In genomic region chr12:51779876-51780275, GRCh38 we compare ENCODE assay signal across 13 cellular contexts.
DNase-seq lines count a peak whose midpoint lies in the region; ATAC-seq, FAIRE-seq and TF ChIP-seq lines count a peak whose summit lies in the region.
"Had no signal": no experiment of that assay in that cellular context is flagged by ENCODE, and none has a peak within 500 bp of the region (broad histone marks: within the 10 kb centered on the region; RNA-seq: fewer than 3 reads in every experiment).

No MANE protein-coding gene starts in this region.

- peaks cover 2% of the 10 kb centered on the region for H3K27me3 Mint-ChIP-seq in activated CD8-positive, alpha-beta T cell treated with anti-CD3 and anti-CD28 coated beads for 36 hours
- no peaks in the 10 kb centered on the region for H3K27me3 Mint-ChIP-seq in activated CD8-positive, alpha-beta T cell treated with anti-CD3 and anti-CD28 coated beads, Interleukin-2, amount 10 ng/mL, durations not matched to agents 7 days and 5 days (ENCODE audit: low read depth)
- H3K27me3 Mint-ChIP-seq in neural crest cell (ENCODE audit: low read depth), result no peaks in the 10 kb centered on the region
- peaks cover 2% of the 10 kb centered on the region for H3K27me3 Mint-ChIP-seq in activated CD4-positive, alpha-beta T cell treated with anti-CD3 and anti-CD28 coated beads for 36 hours

- CTCF ChIA-PET in activated CD8-positive, alpha-beta T cell treated with anti-CD3 and anti-CD28 coated beads for 36 hours (lab: Charles Lee), result interaction anchor here (1.5 kb wide), 1 partner anchor 34 kb away, joined by 4 read pairs; a partner anchor contains a TSS
- CTCF ChIA-PET in activated CD8-positive, alpha-beta T cell treated with anti-CD3 and anti-CD28 coated beads, Interleukin-2, amount 10 ng/mL, durations not matched to agents 7 days and 5 days (lab: Charles Lee), result interaction anchor here (1.3 kb wide), 1 partner anchor 41 kb away, joined by 3 read pairs; no protein-coding TSS in a partner anchor
- CTCF ChIA-PET in activated CD4-positive, alpha-beta T cell treated with anti-CD3 and anti-CD28 coated beads for 36 hours (lab: Charles Lee), result no interaction called here

- FAIRE-seq in frontal cortex (lab: Jason Lieb, UNC), result no peak
- FAIRE-seq: GM18507 had no signal

- no peak overlapping the region for H3K4me3 Mint-ChIP-seq in activated CD8-positive, alpha-beta T cell treated with anti-CD3 and anti-CD28 coated beads for 36 hours
- H3K4me3 Mint-ChIP-seq in activated CD8-positive, alpha-beta T cell treated with anti-CD3 and anti-CD28 coated beads, Interleukin-2, amount 10 ng/mL, durations not matched to agents 7 days and 5 days, result no peak overlapping the region
- no peak overlapping the region for H3K4me3 Mint-ChIP-seq in neural crest cell
- no peak overlapping the region for H3K4me3 Mint-ChIP-seq in activated CD4-positive, alpha-beta T cell treated with anti-CD3 and anti-CD28 coated beads for 36 hours
- H3K4me3 Mint-ChIP-seq: GM23338 had no signal

- H3K9me3 Mint-ChIP-seq in activated CD8-positive, alpha-beta T cell treated with anti-CD3 and anti-CD28 coated beads for 36 hours, result no peaks in the 10 kb centered on the region
- H3K9me3 Mint-ChIP-seq in activated CD8-positive, alpha-beta T cell treated with anti-CD3 and anti-CD28 coated beads, Interleukin-2, amount 10 ng/mL, durations not matched to agents 7 days and 5 days (ENCODE audit: insufficient read depth), result no peaks in the 10 kb centered on the region
- H3K9me3 Mint-ChIP-seq in neural crest cell, result no peaks in the 10 kb centered on the region
- no peaks in the 10 kb centered on the region for H3K9me3 Mint-ChIP-seq in activated CD4-positive, alpha-beta T cell treated with anti-CD3 and anti-CD28 coated beads for 36 hours (ENCODE audit: low read depth)
- H3K9me3 Mint-ChIP-seq: GM23338 had no signal

- ATAC-seq in activated CD8-positive, alpha-beta T cell treated with anti-CD3 and anti-CD28 coated beads for 36 hours, result no peak
- ATAC-seq in activated CD8-positive, alpha-beta T cell treated with anti-CD3 and anti-CD28 coated beads, Interleukin-2, amount 10 ng/mL, durations not matched to agents 7 days and 5 days, result no peak
- ATAC-seq in GM18511 (IDR thresholded peaks at IDR 0.05; ENCODE audit: unreplicated experiment), result no peak
- ATAC-seq in activated CD4-positive, alpha-beta T cell treated with anti-CD3 and anti-CD28 coated beads for 36 hours, result no peak
- ATAC-seq: GM23338 had no signal

- H3K36me3 Mint-ChIP-seq in activated CD8-positive, alpha-beta T cell treated with anti-CD3 and anti-CD28 coated beads for 36 hours (ENCODE audit: low read depth), result no peaks in the 10 kb centered on the region
- H3K36me3 Mint-ChIP-seq in activated CD8-positive, alpha-beta T cell treated with anti-CD3 and anti-CD28 coated beads, Interleukin-2, amount 10 ng/mL, durations not matched to agents 7 days and 5 days (ENCODE audit: low read depth), result no peaks in the 10 kb centered on the region
- H3K36me3 Mint-ChIP-seq in neural crest cell (ENCODE audit: low read depth), result peaks cover 6% of the 10 kb centered on the region
- no peaks in the 10 kb centered on the region for H3K36me3 Mint-ChIP-seq in activated CD4-positive, alpha-beta T cell treated with anti-CD3 and anti-CD28 coated beads for 36 hours (ENCODE audit: low read depth)

- intact Hi-C loops in activated CD8-positive, alpha-beta T cell treated with anti-CD3 and anti-CD28 coated beads for 36 hours (cut with micrococcal nuclease), result no loop called here
- intact Hi-C loops in activated CD4-positive, alpha-beta T cell treated with anti-CD3 and anti-CD28 coated beads for 36 hours (cut with DNase I, micrococcal nuclease), result no loop called here

- TF ChIP-seq CTCF in activated CD8-positive, alpha-beta T cell treated with anti-CD3 and anti-CD28 coated beads for 36 hours (IDR thresholded peaks at IDR 0.05), result no peak
- TF ChIP-seq CTCF in neural crest cell (conservative IDR thresholded peaks at IDR 0.05), result no peak

- DNase-seq in activated CD8-positive, alpha-beta T cell treated with anti-CD3 and anti-CD28 coated beads for 36 hours, result no peak
- no peak for DNase-seq in activated CD8-positive, alpha-beta T cell treated with anti-CD3 and anti-CD28 coated beads, Interleukin-2, amount 10 ng/mL, durations not matched to agents 7 days and 5 days
- peak; percentile 17 to 26 for DNase-seq in frontal cortex (ENCODE audit: low spot score in 2 of 2)
- no peak for DNase-seq in neural crest cell (ENCODE audit: low read depth, low spot score)
- DNase-seq in activated CD4-positive, alpha-beta T cell treated with anti-CD3 and anti-CD28 coated beads for 36 hours, result no peak
- DNase-seq in NCI-H82 treated with DMSO at 0.1 percent for 48 hours (lab: John Stamatoyannopoulos, UW; ENCODE audit: unreplicated experiment), result no peak
- DNase-seq in hepatic stellate cell (ENCODE audit: low spot score), result no peak
- DNase-seq: Calu3, DMS 273 treated with DMSO at 0.1 percent for 48 hours, H7 had no signal

- POLR2A ChIA-PET in activated CD8-positive, alpha-beta T cell treated with anti-CD3 and anti-CD28 coated beads for 36 hours (lab: Charles Lee), result no interaction called here
- POLR2A ChIA-PET in activated CD8-positive, alpha-beta T cell treated with anti-CD3 and anti-CD28 coated beads, Interleukin-2, amount 10 ng/mL, durations not matched to agents 7 days and 5 days (lab: Charles Lee), result no interaction called here
- POLR2A ChIA-PET in activated CD4-positive, alpha-beta T cell treated with anti-CD3 and anti-CD28 coated beads for 36 hours (lab: Charles Lee), result no interaction called here

- peak overlapping the region; percentile 4 for H3K27ac Mint-ChIP-seq in activated CD8-positive, alpha-beta T cell treated with anti-CD3 and anti-CD28 coated beads for 36 hours
- H3K27ac Mint-ChIP-seq in activated CD8-positive, alpha-beta T cell treated with anti-CD3 and anti-CD28 coated beads, Interleukin-2, amount 10 ng/mL, durations not matched to agents 7 days and 5 days, result no peak overlapping the region
- H3K27ac Mint-ChIP-seq in neural crest cell (ENCODE audit: unreplicated experiment), result peak overlapping the region; percentile 4
- no peak overlapping the region for H3K27ac Mint-ChIP-seq in activated CD4-positive, alpha-beta T cell treated with anti-CD3 and anti-CD28 coated beads for 36 hours
- H3K27ac Mint-ChIP-seq: GM23338 had no signal

- H3K4me1 Mint-ChIP-seq in activated CD8-positive, alpha-beta T cell treated with anti-CD3 and anti-CD28 coated beads for 36 hours (ENCODE audit: low read depth), result peaks cover 27% of the 10 kb centered on the region
- H3K4me1 Mint-ChIP-seq in activated CD8-positive, alpha-beta T cell treated with anti-CD3 and anti-CD28 coated beads, Interleukin-2, amount 10 ng/mL, durations not matched to agents 7 days and 5 days (ENCODE audit: low read depth), result peaks cover 26% of the 10 kb centered on the region
- peaks cover 9% of the 10 kb centered on the region for H3K4me1 Mint-ChIP-seq in neural crest cell
- H3K4me1 Mint-ChIP-seq in activated CD4-positive, alpha-beta T cell treated with anti-CD3 and anti-CD28 coated beads for 36 hours, result peaks cover 3% of the 10 kb centered on the region
- H3K4me1 Mint-ChIP-seq: GM23338 had no signal

Comparison
In these comparisons a context has a peak if more than half of its experiments do, and no peak if none do; other contexts are left out.
1. H3K27ac Mint-ChIP-seq: peak in activated CD8-positive, alpha-beta T cell treated with anti-CD3 and anti-CD28 coated beads for 36 hours (single experiment) and neural crest cell (single experiment); none in activated CD8-positive, alpha-beta T cell treated with anti-CD3 and anti-CD28 coated beads, Interleukin-2, amount 10 ng/mL, durations not matched to agents 7 days and 5 days (single experiment) and activated CD4-positive, alpha-beta T cell treated with anti-CD3 and anti-CD28 coated beads for 36 hours (single experiment).
2. DNase-seq: peak in frontal cortex (2 of 2); none in activated CD8-positive, alpha-beta T cell treated with anti-CD3 and anti-CD28 coated beads for 36 hours (single experiment), activated CD8-positive, alpha-beta T cell treated with anti-CD3 and anti-CD28 coated beads, Interleukin-2, amount 10 ng/mL, durations not matched to agents 7 days and 5 days (single experiment), neural crest cell (single experiment), activated CD4-positive, alpha-beta T cell treated with anti-CD3 and anti-CD28 coated beads for 36 hours (single experiment), NCI-H82 treated with DMSO at 0.1 percent for 48 hours (single experiment) and hepatic stellate cell (single experiment).